ENCODE assay signal across 8 cellular contexts in genomic region chr6:41442800-41443501, GRCh38.
DNase-seq lines count a peak whose midpoint lies in the region; ATAC-seq and TF ChIP-seq lines count a peak whose summit lies in the region.

No MANE protein-coding gene starts in this region.

- ATAC-seq in HG03432 (IDR thresholded peaks at IDR 0.05; ENCODE audit: unreplicated experiment) (no peak), GM18502 (IDR thresholded peaks at IDR 0.05; ENCODE audit: poor library complexity, unreplicated experiment) (no peak), GM18870 (IDR thresholded peaks at IDR 0.05; ENCODE audit: unreplicated experiment) (no peak)

- peak overlapping the region; percentile 93 for H2BK120ac ChIP-seq in neuronal stem cell (ENCODE audit: low read depth, low read length)

- H3K27ac ChIP-seq in endodermal cell (ENCODE audit: low read depth, low read length), result peak overlapping the region; percentile 92
- H3K27ac ChIP-seq in neuronal stem cell (replicated peaks; ENCODE audit: low read length), result peak overlapping the region; percentile 66

- no peak overlapping the region for H3K27ac Mint-ChIP-seq in endodermal cell

- no peaks in the 10 kb centered on the region for H3K27me3 ChIP-seq in endodermal cell (ENCODE audit: control insufficient read depth, insufficient read depth, low read length, poor library complexity, severe bottlenecking)
- peaks cover 0 to 10% (median 0%) of the 10 kb centered on the region in 3 experiments for H3K27me3 ChIP-seq in neuronal stem cell (ENCODE audit: control insufficient read depth in 3 of 3, insufficient read depth in 3 of 3, low read depth in 1 of 3, low read length in 3 of 3)

- H3K79me1 ChIP-seq in neuronal stem cell (ENCODE audit: low read depth, low read length), result no peaks in the 10 kb centered on the region

- peak overlapping the region; percentile 98 for H2AFZ ChIP-seq in neuronal stem cell (ENCODE audit: low read length)

- TF ChIP-seq CTCF in endodermal cell (conservative IDR thresholded peaks at IDR 0.05), result peak; percentile 99

- H3K36me3 Mint-ChIP-seq in endodermal cell (ENCODE audit: low read depth), result no peaks in the 10 kb centered on the region

- H3K4me1 ChIP-seq in endodermal cell (ENCODE audit: control insufficient read depth, insufficient read depth, low read length), result peaks cover 2% of the 10 kb centered on the region
- peaks cover 22 to 23% of the 10 kb centered on the region in 2 donors for H3K4me1 ChIP-seq in neuronal stem cell (ENCODE audit: control insufficient read depth in 2 of 2, insufficient read depth in 1 of 2, low read depth in 1 of 2, low read length in 2 of 2)

- no peak overlapping the region for H2BK5ac ChIP-seq in neuronal stem cell (ENCODE audit: low read length)

- H3K4me1 Mint-ChIP-seq in endodermal cell, result peaks cover 26% of the 10 kb centered on the region

- H3K18ac ChIP-seq in neuronal stem cell (ENCODE audit: low read length), result peak overlapping the region; percentile 94

- H4K91ac ChIP-seq in neuronal stem cell (ENCODE audit: low read depth, low read length, poor library complexity), result peak overlapping the region; percentile 91

- H3K4me3 ChIP-seq in endodermal cell (ENCODE audit: low read length) (peak overlapping the region; percentile 71), neuronal stem cell (ENCODE audit: low read length in 2 of 2) (peak overlapping the region; percentile 24 to 33)

- no peak overlapping the region for H3K4ac ChIP-seq in neuronal stem cell (ENCODE audit: low read length)

- DNase-seq in COLO829 (ENCODE audit: low spot score) (peak; percentile 80), NCI-H146 treated with DMSO at 0.1 percent for 48 hours (lab: John Stamatoyannopoulos, UW; ENCODE audit: unreplicated experiment) (peak; percentile 31), endodermal cell (peak; percentile 93), neuronal stem cell (ENCODE audit: low spot score) (no peak), cerebellum (ENCODE audit: low spot score) (no peak)

- peak overlapping the region; percentile 59 for H3K4me2 ChIP-seq in neuronal stem cell (ENCODE audit: insufficient read depth, low read length, poor library complexity, severe bottlenecking)

- WGBS in endodermal cell (ENCODE audit: insufficient coverage in 1 of 2, insufficient read length in 1 of 2), 2 experiments, result 5% methylated on average over 39 of the region's 42 CpGs; no CpG with 5 or more reads in 1 of the 2 experiments
- no CpG with 5 or more reads among the region's 42 CpGs for WGBS in neuronal stem cell (ENCODE audit: extremely low coverage in 2 of 2, insufficient read length in 2 of 2, insufficient replicate concordance in 1 of 2), 2 donors

- H3K36me3 ChIP-seq in endodermal cell (ENCODE audit: control insufficient read depth, insufficient read depth, low read length) (no peaks in the 10 kb centered on the region), neuronal stem cell (replicated peaks in 1 of 2; ENCODE audit: control insufficient read depth in 2 of 2, insufficient read depth in 2 of 2, low read length in 2 of 2) (no peaks in the 10 kb centered on the region)

- H2BK12ac ChIP-seq in neuronal stem cell (ENCODE audit: low read length), result no peak overlapping the region

- H2BK15ac ChIP-seq in neuronal stem cell (ENCODE audit: low read length), result peak overlapping the region; percentile 42

- H3K14ac ChIP-seq in neuronal stem cell (ENCODE audit: low read length), result no peak overlapping the region

- H3K9ac ChIP-seq in endodermal cell (ENCODE audit: extremely low read depth, low read length, poor library complexity, severe bottlenecking), result peak overlapping the region; percentile 49
- peak overlapping the region; percentile 56 for H3K9ac ChIP-seq in neuronal stem cell (ENCODE audit: low read depth, low read length, poor library complexity)

- H3K9me3 ChIP-seq in endodermal cell (ENCODE audit: control insufficient read depth, low read length) (no peaks in the 10 kb centered on the region), neuronal stem cell (replicated peaks in 1 of 2; ENCODE audit: control insufficient read depth in 2 of 2, insufficient read depth in 1 of 2, low read depth in 1 of 2, low read length in 2 of 2) (no peaks in the 10 kb centered on the region)

- peak overlapping the region; percentile 46 for H3K4me3 Mint-ChIP-seq in endodermal cell

- peak overlapping the region; percentile 21 for H2AK5ac ChIP-seq in neuronal stem cell (ENCODE audit: low read depth, low read length)

- H3K27me3 Mint-ChIP-seq in endodermal cell (ENCODE audit: insufficient read depth), result peaks cover 51% of the 10 kb centered on the region

- H4K8ac ChIP-seq in neuronal stem cell (ENCODE audit: low read depth, low read length), result no peak overlapping the region

- peak overlapping the region; percentile 18 for H3K23ac ChIP-seq in neuronal stem cell (ENCODE audit: low read depth, low read length, poor library complexity)

- no peaks in the 10 kb centered on the region for H3K9me3 Mint-ChIP-seq in endodermal cell

Comparison
In these comparisons a context has a peak if more than half of its experiments do, and no peak if none do; other contexts are left out.
1. DNase-seq: peak in COLO829 (single experiment), NCI-H146 treated with DMSO at 0.1 percent for 48 hours (single experiment) and endodermal cell (single experiment); none in neuronal stem cell (single experiment) and cerebellum (single experiment).